8 cellular contexts compared by ENCODE assay signal in genomic region chr16:9078467-9079429, GRCh38. TPM values are rescaled to one million over a fixed set of nuclear protein-coding genes. Genes with fewer than 3 reads are reported as not detected.
DNase-seq lines count a peak whose midpoint lies in the region; ATAC-seq and TF ChIP-seq lines count a peak whose summit lies in the region.
"Not testable (repeated sequence)": the region's sequence is repeated elsewhere in the genome, so short reads cannot be mapped to it uniquely, and the experiment has no call there.

No MANE protein-coding gene starts in this region.

- peaks cover 29% of the 10 kb centered on the region for H3K4me1 Mint-ChIP-seq in T-helper 2 cell treated with Interferon-gamma antibody and Interleukin-4, amounts not matched to agents 5 μg/mL and 100 μg/mL, for 36 hours (ENCODE audit: low read depth)

- H3K9ac ChIP-seq in adipocyte (ENCODE audit: low read length) = not testable (repeated sequence)

- ATAC-seq in GM18858 (IDR thresholded peaks at IDR 0.05; ENCODE audit: unreplicated experiment) (peak; percentile 65), HG02973 (IDR thresholded peaks at IDR 0.05; ENCODE audit: unreplicated experiment) (peak; percentile 78), heart left ventricle (peak; percentile 72 to 94 (median 90)), psoas muscle (peak; percentile 59 to 92 (median 86))

- TF ChIP-seq CTCF in heart left ventricle (IDR thresholded peaks at IDR 0.05); psoas muscle (IDR thresholded peaks at IDR 0.05): not testable (repeated sequence)

- H3K36me3 ChIP-seq in adipocyte (ENCODE audit: control insufficient read depth, insufficient read depth, low read length, severe bottlenecking); heart left ventricle; psoas muscle (ENCODE audit: insufficient read depth in 1 of 2, low read depth in 1 of 2): not testable (repeated sequence)

- H3K27ac ChIP-seq in heart left ventricle (peak overlapping the region in 9 of 12 donors; percentile 2 to 88 (median 58)), psoas muscle (peak overlapping the region; percentile 37)

- peaks cover 12% of the 10 kb centered on the region for H3K36me3 Mint-ChIP-seq in T-helper 2 cell treated with Interferon-gamma antibody and Interleukin-4, amounts not matched to agents 5 μg/mL and 100 μg/mL, for 36 hours (ENCODE audit: low read depth)

- not testable (repeated sequence) for H3K4me3 ChIP-seq in adipocyte (ENCODE audit: low read length); heart left ventricle; psoas muscle

- peak in 1 of 2 donors; percentile 18 for TF ChIP-seq POLR2A in heart left ventricle (IDR thresholded peaks at IDR 0.05)

- peaks cover 21% of the 10 kb centered on the region for H3K9me3 Mint-ChIP-seq in T-helper 2 cell treated with Interferon-gamma antibody and Interleukin-4, amounts not matched to agents 5 μg/mL and 100 μg/mL, for 36 hours

- DNase-seq in AG08395 (ENCODE audit: low spot score) (peak; percentile 53), NCI-H446 treated with DMSO at 0.1 percent for 48 hours (lab: John Stamatoyannopoulos, UW) (peak; percentile 50), adipocyte (ENCODE audit: low read depth) (peak; percentile 63), heart left ventricle (peak in 3 of 5 donors; percentile 33 to 44 (median 33))
- peak; percentile 56 for DNase-seq in T-helper 2 cell treated with Interferon-gamma antibody and Interleukin-4, amounts not matched to agents 5 μg/mL and 100 μg/mL, for 36 hours (ENCODE audit: low spot score)
- DNase-seq in psoas muscle = not testable (repeated sequence)

- not testable (repeated sequence) for H3K27me3 Mint-ChIP-seq in T-helper 2 cell treated with Interferon-gamma antibody and Interleukin-4, amounts not matched to agents 5 μg/mL and 100 μg/mL, for 36 hours (ENCODE audit: low read depth)

- H3K27me3 ChIP-seq in adipocyte (replicated peaks; ENCODE audit: control insufficient read depth, insufficient read depth, low read length); heart left ventricle; psoas muscle (ENCODE audit: insufficient read depth in 3 of 3, low read length in 2 of 3): not testable (repeated sequence)

- intact Hi-C loops in heart left ventricle (cut with DNase I); psoas muscle (cut with DNase I): not testable (repeated sequence)

- H3K4me1 ChIP-seq in adipocyte (ENCODE audit: control insufficient read depth, insufficient read depth, low read length) (peaks cover 21% of the 10 kb centered on the region), heart left ventricle (peaks cover 0 to 34% (median 0%) of the 10 kb centered on the region in 12 donors)
- not testable (repeated sequence) for H3K4me1 ChIP-seq in psoas muscle

- H3K27ac Mint-ChIP-seq in T-helper 2 cell treated with Interferon-gamma antibody and Interleukin-4, amounts not matched to agents 5 μg/mL and 100 μg/mL, for 36 hours = peak overlapping the region; percentile 82

- not testable (repeated sequence) for H3K9me3 ChIP-seq in adipocyte (ENCODE audit: control insufficient read depth, low read length); psoas muscle
- peaks cover 0 to 11% (median 0%) of the 10 kb centered on the region in 12 donors for H3K9me3 ChIP-seq in heart left ventricle

- WGBS in heart left ventricle, 4 donors = 54 to 61% (median 56%) methylated on average over 8 of the region's 8 CpGs
- 49 to 60% (median 54%) methylated on average over 8 of the region's 8 CpGs for WGBS in psoas muscle, 3 donors

- peak overlapping the region; percentile 13 for H3K4me3 Mint-ChIP-seq in T-helper 2 cell treated with Interferon-gamma antibody and Interleukin-4, amounts not matched to agents 5 μg/mL and 100 μg/mL, for 36 hours

RNA-seq across cellular contexts. Expression of gene HAPSTR1, which starts 12.7 kb away (rescaled TPM):
- total RNA-seq in heart left ventricle = 10 to 100 TPM; 48.9 to 78.4 (median 62.5) TPM
- polyA plus RNA-seq in heart left ventricle = 10 to 100 TPM; 13.3 to 28.9 TPM
- total RNA-seq in psoas muscle = 10 to 100 TPM; 54.5 to 80.0 (median 73.5) TPM
- polyA plus RNA-seq in psoas muscle = 10 to 100 TPM; 15.1 to 44.5 (median 18.2) TPM
